In the genomic region with DNA sequence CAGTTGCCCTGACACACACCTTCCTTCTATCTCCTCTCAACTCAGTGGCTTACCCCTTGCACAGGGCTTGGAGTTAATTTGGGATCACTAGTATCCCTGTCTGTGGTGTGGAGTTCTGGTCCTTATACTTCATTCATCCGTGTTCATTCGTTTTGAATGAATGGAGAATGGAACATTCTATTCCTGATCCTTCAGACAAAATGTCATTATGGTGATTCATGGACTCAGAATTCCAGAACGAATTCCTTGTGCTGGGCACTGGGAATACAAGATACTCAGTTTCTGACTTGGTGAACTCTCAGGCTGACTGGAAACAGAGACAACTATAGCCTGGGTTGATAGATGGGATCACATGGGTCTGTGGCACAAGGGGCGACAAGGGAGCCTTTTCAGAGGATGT, we compare ENCODE assay signal across 25 cellular contexts. TPM values are rescaled to one million over a fixed set of nuclear protein-coding genes. Genes with fewer than 3 reads are reported as not detected.
DNase-seq lines count a peak whose midpoint lies in the region; ATAC-seq and TF ChIP-seq lines count a peak whose summit lies in the region.
"Had no signal": no experiment of that assay in that cellular context is flagged by ENCODE, and none has a peak within 500 bp of the region (broad histone marks: within the 10 kb centered on the region; RNA-seq: fewer than 3 reads in every experiment).

No MANE protein-coding gene starts in this region.

- H3K4me1 ChIP-seq in muscle layer of duodenum (ENCODE audit: control insufficient read depth in 1 of 2, insufficient read depth in 2 of 2, low read length in 2 of 2): no peaks in the 10 kb centered on the region
- H3K4me1 ChIP-seq: right lobe of liver had no signal

- H3K9me3 Mint-ChIP-seq in chondrocyte (ENCODE audit: low read depth): no peaks in the 10 kb centered on the region
- no peaks in the 10 kb centered on the region for H3K9me3 Mint-ChIP-seq in activated CD4-positive, alpha-beta T cell treated with anti-CD3 and anti-CD28 coated beads, Interleukin-2, amount 10 ng/mL, durations not matched to agents 24 days and 14 days
- H3K9me3 Mint-ChIP-seq: mesothelial cell of epicardium; nephron; T-helper 1 cell treated with Interleukin-12 subunit alpha and Interleukin-12 subunit beta and Interleukin-4 antibody, amounts not matched to agents 30 μg/mL and 1 μg/mL, for 36 hours had no signal

- H3K36me3 Mint-ChIP-seq in chondrocyte (ENCODE audit: low read depth): no peaks in the 10 kb centered on the region
- H3K36me3 Mint-ChIP-seq in activated CD4-positive, alpha-beta T cell treated with anti-CD3 and anti-CD28 coated beads, Interleukin-2, amount 10 ng/mL, durations not matched to agents 24 days and 14 days (ENCODE audit: low read depth): no peaks in the 10 kb centered on the region
- H3K36me3 Mint-ChIP-seq: mesothelial cell of epicardium had no signal

- TF ChIP-seq CTCF in chondrocyte (IDR thresholded peaks at IDR 0.05): no peak

- peak overlapping the region; percentile 70 for H3K27ac ChIP-seq in muscle layer of duodenum (ENCODE audit: low read length)
- H3K27ac ChIP-seq: BLaER1 treated with 17β-estradiol and CSF1 and Interleukin-3, amounts not matched to agents 10 nM and 100 nM; cardiac muscle cell; pancreas; PC-9; right lobe of liver; SJSA1 had no signal

- DNase-seq in ACHN (peak; percentile 70), HT1080 (ENCODE audit: low read depth) (peak; percentile 42), chondrocyte (ENCODE audit: low spot score) (no peak), NCI-H1105 treated with DMSO at 0.1 percent for 48 hours (lab: John Stamatoyannopoulos, UW) (no peak), GM19238 (ENCODE audit: insufficient read length, low spot score) (no peak)
- DNase-seq in activated CD4-positive, alpha-beta T cell treated with anti-CD3 and anti-CD28 coated beads, Interleukin-2, amount 10 ng/mL, durations not matched to agents 24 days and 14 days: no peak
- DNase-seq: activated T-cell treated with anti-CD3 and anti-CD28 coated beads, Interleukin-2, amount 50 U/mL, for 1 hour; head of caudate nucleus; MM.1S; NCI-H1436; NCI-H510A; pancreas; PC-9; right lobe of liver; stimulated activated CD4-positive, alpha-beta T cell treated with anti-CD3 and anti-CD28 coated beads, Interleukin-15, amount 100 ng/mL, for 24 hours; stimulated activated naive CD8-positive, alpha-beta T cell treated with anti-CD3 and anti-CD28 coated beads, Interleukin-15, Interleukin-2, amounts not matched to agents 100 U/mL and 50 U/mL, for 24 hours had no signal

- in situ Hi-C loops in ACHN (cut with HindIII; ENCODE audit: low pct_ligation_motif_present, low pct_unique_long_range_greater_than_20kb, low sequenced_read_pairs): no loop called here

- no peaks in the 10 kb centered on the region for H3K27me3 ChIP-seq in muscle layer of duodenum (ENCODE audit: low read depth, low read length)
- H3K27me3 ChIP-seq: BLaER1 treated with 17β-estradiol and CSF1 and Interleukin-3, amounts not matched to agents 10 nM and 100 nM; cardiac muscle cell; pancreas; right lobe of liver; SJSA1 had no signal

- H3K27me3 Mint-ChIP-seq in chondrocyte (ENCODE audit: low read depth): no peaks in the 10 kb centered on the region
- no peaks in the 10 kb centered on the region for H3K27me3 Mint-ChIP-seq in activated CD4-positive, alpha-beta T cell treated with anti-CD3 and anti-CD28 coated beads, Interleukin-2, amount 10 ng/mL, durations not matched to agents 24 days and 14 days

- intact Hi-C loops in activated CD4-positive, alpha-beta T cell treated with anti-CD3 and anti-CD28 coated beads, Interleukin-2, amount 10 ng/mL, durations not matched to agents 24 days and 14 days (cut with micrococcal nuclease): no loop called here

- peaks cover 58% of the 10 kb centered on the region for H3K4me1 Mint-ChIP-seq in chondrocyte (ENCODE audit: low read depth)
- H3K4me1 Mint-ChIP-seq in activated CD4-positive, alpha-beta T cell treated with anti-CD3 and anti-CD28 coated beads, Interleukin-2, amount 10 ng/mL, durations not matched to agents 24 days and 14 days: no peaks in the 10 kb centered on the region

- peak overlapping the region; percentile 93 for H3K27ac Mint-ChIP-seq in chondrocyte (ENCODE audit: unreplicated experiment)
- H3K27ac Mint-ChIP-seq in activated CD4-positive, alpha-beta T cell treated with anti-CD3 and anti-CD28 coated beads, Interleukin-2, amount 10 ng/mL, durations not matched to agents 24 days and 14 days: no peak overlapping the region
- H3K27ac Mint-ChIP-seq: mesothelial cell of epicardium; T-helper 1 cell treated with Interleukin-12 subunit alpha and Interleukin-12 subunit beta and Interleukin-4 antibody, amounts not matched to agents 30 μg/mL and 1 μg/mL, for 36 hours had no signal

- H3K9me3 ChIP-seq in muscle layer of duodenum (ENCODE audit: control insufficient read depth in 1 of 2, low read length in 2 of 2): no peaks in the 10 kb centered on the region
- H3K9me3 ChIP-seq: BLaER1 treated with 17β-estradiol and CSF1 and Interleukin-3, amounts not matched to agents 10 nM and 100 nM; pancreas; right lobe of liver; SJSA1 had no signal

- H3K4me3 ChIP-seq in muscle layer of duodenum (ENCODE audit: low read depth in 1 of 2, low read length in 2 of 2): no peak overlapping the region
- H3K4me3 ChIP-seq: BLaER1 treated with 17β-estradiol and CSF1 and Interleukin-3, amounts not matched to agents 10 nM and 100 nM; cardiac muscle cell; pancreas; PC-9; right lobe of liver; SJSA1 had no signal

- no peak overlapping the region for H3K4me3 Mint-ChIP-seq in chondrocyte (ENCODE audit: unreplicated experiment)
- H3K4me3 Mint-ChIP-seq in activated CD4-positive, alpha-beta T cell treated with anti-CD3 and anti-CD28 coated beads, Interleukin-2, amount 10 ng/mL, durations not matched to agents 24 days and 14 days: no peak overlapping the region
- H3K4me3 Mint-ChIP-seq: mesothelial cell of epicardium; nephron; T-helper 1 cell treated with Interleukin-12 subunit alpha and Interleukin-12 subunit beta and Interleukin-4 antibody, amounts not matched to agents 30 μg/mL and 1 μg/mL, for 36 hours had no signal

- H3K36me3 ChIP-seq in muscle layer of duodenum (ENCODE audit: control insufficient read depth in 1 of 2, insufficient read depth in 2 of 2, low read length in 2 of 2): no peaks in the 10 kb centered on the region
- H3K36me3 ChIP-seq: BLaER1 treated with 17β-estradiol and CSF1 and Interleukin-3, amounts not matched to agents 10 nM and 100 nM; cardiac muscle cell; pancreas; right lobe of liver; SJSA1 had no signal

- ATAC-seq in HG02840 (IDR thresholded peaks at IDR 0.05; ENCODE audit: low FRiP score, unreplicated experiment): no peak
- ATAC-seq: pancreas; right lobe of liver; stimulated activated naive CD8-positive, alpha-beta T cell treated with anti-CD3 and anti-CD28 coated beads, Interleukin-15, Interleukin-2, amounts not matched to agents 100 U/mL and 50 U/mL, for 24 hours had no signal

RNA-seq across cellular contexts. Expression of a gene that starts 49.9 kb away (rescaled TPM):
- total RNA-seq in HT1080 (2014; rRNA removed; shearing (Covaris generic)): not detected in 2 replicates
- polyA plus RNA-seq in HT1080 (2015; cell fraction: cytosol; rRNA removed): 0.02 and 0.07 TPM in 2 replicates
- 0.07 and 0.17 TPM in 2 replicates for polyA plus RNA-seq in HT1080 (2015; cell fraction: nucleus; rRNA removed)
- 0.44 to 0.90 TPM (median 0.68 TPM) in 3 replicates for total RNA-seq in chondrocyte
- not detected in 2 replicates for total RNA-seq in activated CD4-positive, alpha-beta T cell treated with anti-CD3 and anti-CD28 coated beads, Interleukin-2, amount 10 ng/mL, durations not matched to agents 24 days and 14 days
- total RNA-seq: PC-9 had no signal
- polyA plus RNA-seq: AG04450 had no signal

Comparison
In these comparisons a context has a peak if more than half of its experiments do, and no peak if none do; other contexts are left out.
1. DNase-seq: peak in ACHN (single experiment) and HT1080 (single experiment); none in chondrocyte (single experiment), NCI-H1105 treated with DMSO at 0.1 percent for 48 hours (single experiment), GM19238 (single experiment) and activated CD4-positive, alpha-beta T cell treated with anti-CD3 and anti-CD28 coated beads, Interleukin-2, amount 10 ng/mL, durations not matched to agents 24 days and 14 days (single experiment).